26 cellular contexts compared by ENCODE assay signal in the genomic region with DNA sequence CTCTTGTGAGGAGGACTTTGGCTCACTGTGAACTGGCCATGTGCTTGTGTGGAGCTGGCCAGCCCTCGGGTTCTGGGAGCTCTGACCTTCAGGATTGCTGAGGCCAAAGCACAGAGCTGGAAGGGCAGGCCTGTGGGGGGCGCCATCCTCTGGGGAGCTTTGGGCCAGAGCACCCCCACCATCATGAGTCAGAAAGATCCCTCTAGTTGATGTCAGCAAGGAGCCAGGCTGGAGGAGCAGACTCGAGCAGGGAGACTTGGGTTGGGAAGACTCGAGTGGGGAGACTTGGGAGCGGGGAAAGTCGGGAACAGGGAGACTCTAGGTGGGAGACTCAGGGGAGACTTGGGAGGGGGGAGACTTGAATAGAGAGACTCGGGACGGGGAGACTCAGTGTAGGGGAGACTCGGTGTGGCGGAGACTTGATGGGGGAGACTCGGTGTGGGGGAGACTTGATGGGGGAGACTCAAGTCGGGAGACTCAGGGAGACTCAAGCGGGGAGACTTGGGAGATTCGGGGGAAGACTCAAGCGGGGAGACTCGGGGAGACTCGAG. TPM values are rescaled to one million over a fixed set of nuclear protein-coding genes. Genes with fewer than 3 reads are reported as not detected.
DNase-seq lines count a peak whose midpoint lies in the region; ATAC-seq, FAIRE-seq and TF ChIP-seq lines count a peak whose summit lies in the region.
"Had no signal": no experiment of that assay in that cellular context is flagged by ENCODE, and none has a peak within 500 bp of the region (broad histone marks: within the 10 kb centered on the region; RNA-seq: fewer than 3 reads in every experiment).

No MANE protein-coding gene starts in this region.

- H3K18ac ChIP-seq in H9 (ENCODE audit: insufficient read length, low read depth, low read length): no peak overlapping the region
- no peak overlapping the region for H3K18ac ChIP-seq in mesendoderm (ENCODE audit: low read length)

- no peak overlapping the region for H3K14ac ChIP-seq in H9 (ENCODE audit: insufficient read depth, low read length)

- H2BK5ac ChIP-seq in H9 (ENCODE audit: insufficient read length, low read length): no peak overlapping the region
- no peak overlapping the region for H2BK5ac ChIP-seq in mesendoderm (ENCODE audit: low read length)

- peak in 1 of 2 experiments; percentile 39; a peak in 2 of 4 replicates for TF ChIP-seq RAD21 in K562 (CRISPR knock-in tag; conservative IDR thresholded peaks at IDR 0.05 in 1 of 2, IDR thresholded peaks at IDR 0.05 in 1 of 2)

- H3K9me3 Mint-ChIP-seq in H9: no peaks in the 10 kb centered on the region
- H3K9me3 Mint-ChIP-seq in activated CD4-positive, alpha-beta memory T cell treated with anti-CD3 and anti-CD28 coated beads for 36 hours: no peaks in the 10 kb centered on the region
- H3K9me3 Mint-ChIP-seq: activated naive CD4-positive, alpha-beta T cell treated with anti-CD3 and anti-CD28 coated beads, Interleukin-2, amount 10 ng/mL, durations not matched to agents 7 days and 5 days; activated T-cell treated with anti-CD3 and anti-CD28 coated beads, Interleukin-2, amount 50 U/mL, for 24 hours; CD4-positive, alpha-beta T cell; central memory CD8-positive, alpha-beta T cell had no signal

- H4K8ac ChIP-seq in H9 (replicated peaks; ENCODE audit: insufficient read length, low read depth, low read length) (no peak overlapping the region), mesendoderm (ENCODE audit: low read depth, low read length) (no peak overlapping the region)

- ATAC-seq in K562: peak; percentile 83
- ATAC-seq: mucosa of descending colon had no signal

- H3K4me1 Mint-ChIP-seq in H9: peaks cover 0 to 12% of the 10 kb centered on the region in 2 experiments; a peak in 2 of 4 replicates
- H3K4me1 Mint-ChIP-seq in activated CD4-positive, alpha-beta memory T cell treated with anti-CD3 and anti-CD28 coated beads for 36 hours (ENCODE audit: low read depth): no peaks in the 10 kb centered on the region

- H2BK120ac ChIP-seq in H9 (ENCODE audit: low read depth, low read length, poor library complexity, severe bottlenecking) (no peak overlapping the region), mesendoderm (ENCODE audit: low read depth, low read length) (no peak overlapping the region)

- no peak overlapping the region for H2AFZ ChIP-seq in H9 (ENCODE audit: low read length)
- H2AFZ ChIP-seq in K562 (ENCODE audit: low read depth, low read length): no peak overlapping the region
- H2AFZ ChIP-seq: GM23248 had no signal

- TF ChIP-seq POLR2A in K562 (conservative IDR thresholded peaks at IDR 0.05): no peak

- no peaks in the 10 kb centered on the region for H3K9me2 ChIP-seq in DOHH2 (replicated peaks; ENCODE audit: control insufficient read depth, low read length)

- H4K20me1 ChIP-seq in DOHH2 (ENCODE audit: control insufficient read depth, insufficient read depth, low read depth, low read length): no peaks in the 10 kb centered on the region
- no peaks in the 10 kb centered on the region for H4K20me1 ChIP-seq in H9 (ENCODE audit: control insufficient read depth, insufficient read depth, insufficient read length)
- no peaks in the 10 kb centered on the region for H4K20me1 ChIP-seq in K562 (replicated peaks; ENCODE audit: control insufficient read depth, insufficient read depth, low read length)

- in situ Hi-C loops in K562 (cut with MboI): no loop called here

- H4K5ac ChIP-seq in H9 (ENCODE audit: insufficient read length, low read depth, low read length) (no peak overlapping the region), mesendoderm (ENCODE audit: low read length) (no peak overlapping the region)

- H3K27ac ChIP-seq in DOHH2 (ENCODE audit: low read depth, low read length) (no peak overlapping the region), H9 (ENCODE audit: insufficient read length, low read depth, low read length) (no peak overlapping the region), K562 (ENCODE audit: extremely low read depth, low read depth, low read length) (no peak overlapping the region), mesendoderm (ENCODE audit: low read depth, low read length) (no peak overlapping the region)
- H3K27ac ChIP-seq: GM23248, prostate gland, suprapubic skin had no signal

- H3K79me1 ChIP-seq in H9 (ENCODE audit: insufficient read depth, low read depth, low read length, poor library complexity, severe bottlenecking): no peaks in the 10 kb centered on the region
- H3K79me1 ChIP-seq in mesendoderm (ENCODE audit: low read length): no peaks in the 10 kb centered on the region

- no peak overlapping the region for H2BK20ac ChIP-seq in H9 (ENCODE audit: low read depth, low read length, poor library complexity, severe bottlenecking)

- H3F3A ChIP-seq in DOHH2 (ENCODE audit: control insufficient read depth, insufficient read depth): no peaks in the 10 kb centered on the region

- TF ChIP-seq EP300 in K562 (IDR thresholded peaks at IDR 0.05; ENCODE audit: low read length): no peak

- H2BK15ac ChIP-seq in H9 (ENCODE audit: low read depth, low read length) (no peak overlapping the region), mesendoderm (replicated peaks; ENCODE audit: low read depth) (no peak overlapping the region)

- H3K23me2 ChIP-seq in H9 (ENCODE audit: insufficient read length, low read depth, low read length, poor library complexity, severe bottlenecking): no peaks in the 10 kb centered on the region

- H3K9me1 ChIP-seq in K562 (ENCODE audit: control insufficient read depth, insufficient read depth, low read length): peaks cover 4% of the 10 kb centered on the region

- H3K4me3 ChIP-seq in DOHH2 (ENCODE audit: low read length) (no peak overlapping the region), K562 (no peak overlapping the region), mesendoderm (ENCODE audit: low read length) (no peak overlapping the region)
- H3K4me3 ChIP-seq: GM23248, mucosa of descending colon, prostate gland, suprapubic skin had no signal

- H3K4me3 Mint-ChIP-seq in H9: no peak overlapping the region
- H3K4me3 Mint-ChIP-seq in activated CD4-positive, alpha-beta memory T cell treated with anti-CD3 and anti-CD28 coated beads for 36 hours: no peak overlapping the region
- H3K4me3 Mint-ChIP-seq: activated naive CD4-positive, alpha-beta T cell treated with anti-CD3 and anti-CD28 coated beads, Interleukin-2, amount 10 ng/mL, durations not matched to agents 7 days and 5 days; activated T-cell treated with anti-CD3 and anti-CD28 coated beads, Interleukin-2, amount 50 U/mL, for 24 hours; CD4-positive, alpha-beta T cell; central memory CD8-positive, alpha-beta T cell had no signal

- POLR2A ChIA-PET in K562 (lab: Yijun Ruan, JAX): interaction anchor here (0.6 kb wide), 1 partner anchor 18 kb away, joined by 3 read pairs; no protein-coding TSS in a partner anchor
- POLR2A ChIA-PET in activated CD4-positive, alpha-beta memory T cell treated with anti-CD3 and anti-CD28 coated beads for 36 hours (lab: Charles Lee): no interaction called here

- H3K79me2 ChIP-seq in DOHH2 (ENCODE audit: control insufficient read depth, low read length) (no peaks in the 10 kb centered on the region), H9 (ENCODE audit: insufficient read depth, low read length) (no peaks in the 10 kb centered on the region), K562 (ENCODE audit: control insufficient read depth, insufficient read depth, low read length) (no peaks in the 10 kb centered on the region), mesendoderm (ENCODE audit: control insufficient read depth, insufficient read depth, low read length) (no peaks in the 10 kb centered on the region)

- FAIRE-seq in K562 (lab: Jason Lieb, UNC): no peak
- FAIRE-seq: urothelium cell line had no signal

- no peak overlapping the region for H3K9ac ChIP-seq in H9 (ENCODE audit: extremely low read depth, insufficient read length, low read length)
- no peak overlapping the region; a peak in 1 of 4 replicates for H3K9ac ChIP-seq in K562 (ENCODE audit: insufficient read depth in 1 of 2, low read depth in 2 of 2, low read length in 2 of 2)
- H3K9ac ChIP-seq in mesendoderm (ENCODE audit: low read length): no peak overlapping the region
- H3K9ac ChIP-seq: GM23248 had no signal

- no peak overlapping the region for H4K91ac ChIP-seq in H9 (ENCODE audit: insufficient read length, low read depth, low read length)

- no peak overlapping the region for H3K56ac ChIP-seq in H9 (ENCODE audit: insufficient read length, low read depth, low read length)
- no peak overlapping the region for H3K56ac ChIP-seq in mesendoderm (ENCODE audit: low read length)

- H2AK5ac ChIP-seq in H9 (ENCODE audit: insufficient read length, low read length): no peak overlapping the region
- no peak overlapping the region for H2AK5ac ChIP-seq in mesendoderm (ENCODE audit: low read length)

- peaks cover 8% of the 10 kb centered on the region for H3K4me1 ChIP-seq in DOHH2 (ENCODE audit: control insufficient read depth, low read length)
- no peaks in the 10 kb centered on the region for H3K4me1 ChIP-seq in H9 (ENCODE audit: insufficient read depth, low read length)
- peaks cover 5 to 10% of the 10 kb centered on the region in 2 experiments; a peak in 4 of 5 replicates for H3K4me1 ChIP-seq in K562 (replicated peaks in 1 of 2; ENCODE audit: control insufficient read depth in 2 of 2, insufficient read depth in 2 of 2, low read length in 2 of 2)
- H3K4me1 ChIP-seq in mesendoderm (ENCODE audit: control insufficient read depth, low read depth, low read length): no peaks in the 10 kb centered on the region
- H3K4me1 ChIP-seq: prostate gland, suprapubic skin had no signal

- H3K36me3 Mint-ChIP-seq in H9 (ENCODE audit: insufficient read depth in 1 of 3, low read depth in 3 of 3): no peaks in the 10 kb centered on the region; a peak in 2 of 7 replicates
- H3K36me3 Mint-ChIP-seq in activated CD4-positive, alpha-beta memory T cell treated with anti-CD3 and anti-CD28 coated beads for 36 hours: peaks cover 3% of the 10 kb centered on the region
- H3K36me3 Mint-ChIP-seq: activated naive CD4-positive, alpha-beta T cell treated with anti-CD3 and anti-CD28 coated beads, Interleukin-2, amount 10 ng/mL, durations not matched to agents 7 days and 5 days had no signal

- no peak overlapping the region for H3T11ph ChIP-seq in H9 (ENCODE audit: low read length)

- no TSS peak for BruUV-seq in K562 (replicated peaks; lab: Mats Ljungman, UMichigan)

- H3K4ac ChIP-seq in H9 (ENCODE audit: low read depth, low read length) (no peak overlapping the region), mesendoderm (ENCODE audit: low read depth, low read length) (no peak overlapping the region)

- no CpG with 5 or more reads among the region's 17 CpGs for WGBS in H9 (ENCODE audit: extremely low coverage, insufficient read length, low lambda C conversion rate)
- 41% methylated on average over 4 of the region's 17 CpGs for WGBS in K562 (ENCODE audit: insufficient coverage, low coverage, missing lambda C conversion rate)
- no CpG with 5 or more reads among the region's 17 CpGs for WGBS in mesendoderm (ENCODE audit: extremely low coverage, insufficient coverage, low lambda C conversion rate)

- H3K27me3 Mint-ChIP-seq in H9 (ENCODE audit: low read depth): no peaks in the 10 kb centered on the region
- H3K27me3 Mint-ChIP-seq in activated CD4-positive, alpha-beta memory T cell treated with anti-CD3 and anti-CD28 coated beads for 36 hours: no peaks in the 10 kb centered on the region
- H3K27me3 Mint-ChIP-seq: activated naive CD4-positive, alpha-beta T cell treated with anti-CD3 and anti-CD28 coated beads, Interleukin-2, amount 10 ng/mL, durations not matched to agents 7 days and 5 days; activated T-cell treated with anti-CD3 and anti-CD28 coated beads, Interleukin-2, amount 50 U/mL, for 24 hours; CD4-positive, alpha-beta T cell; central memory CD8-positive, alpha-beta T cell had no signal

- H3K4me2 ChIP-seq in DOHH2 (ENCODE audit: low read length): no peak overlapping the region
- no peak overlapping the region for H3K4me2 ChIP-seq in H9 (ENCODE audit: insufficient read depth, insufficient read length, low read length)
- no peak overlapping the region for H3K4me2 ChIP-seq in K562 (ENCODE audit: insufficient read depth, low read length)
- H3K4me2 ChIP-seq in mesendoderm (ENCODE audit: low read length): no peak overlapping the region

- CTCF ChIA-PET in K562 (lab: Yijun Ruan, JAX; ENCODE audit: low intra/inter-chr PET ratio): no interaction called here
- CTCF ChIA-PET in activated CD4-positive, alpha-beta memory T cell treated with anti-CD3 and anti-CD28 coated beads for 36 hours (lab: Charles Lee): no interaction called here

- intact Hi-C loops in K562 (cut with micrococcal nuclease): no loop called here
- intact Hi-C loops in activated CD4-positive, alpha-beta memory T cell treated with anti-CD3 and anti-CD28 coated beads for 36 hours (cut with micrococcal nuclease): no loop called here

- no peaks in the 10 kb centered on the region for H3K36me3 ChIP-seq in DOHH2 (ENCODE audit: control insufficient read depth, low read length)
- H3K36me3 ChIP-seq in K562 (ENCODE audit: control insufficient read depth, insufficient read depth, low read length): no peaks in the 10 kb centered on the region
- no peaks in the 10 kb centered on the region for H3K36me3 ChIP-seq in mesendoderm (ENCODE audit: control insufficient read depth, insufficient read depth, low read length)
- H3K36me3 ChIP-seq: prostate gland, suprapubic skin had no signal

- peak overlapping the region in 2 of 3 experiments; percentile 32 to 85; a peak in 4 of 7 replicates for H3K27ac Mint-ChIP-seq in H9
- H3K27ac Mint-ChIP-seq in activated CD4-positive, alpha-beta memory T cell treated with anti-CD3 and anti-CD28 coated beads for 36 hours: no peak overlapping the region
- H3K27ac Mint-ChIP-seq: activated naive CD4-positive, alpha-beta T cell treated with anti-CD3 and anti-CD28 coated beads, Interleukin-2, amount 10 ng/mL, durations not matched to agents 7 days and 5 days; activated T-cell treated with anti-CD3 and anti-CD28 coated beads, Interleukin-2, amount 50 U/mL, for 24 hours; CD4-positive, alpha-beta T cell had no signal

- H3K27me3 ChIP-seq in DOHH2 (ENCODE audit: control insufficient read depth, low read length): no peaks in the 10 kb centered on the region
- no peaks in the 10 kb centered on the region for H3K27me3 ChIP-seq in H9 (ENCODE audit: insufficient read depth, low read length)
- H3K27me3 ChIP-seq in K562 (ENCODE audit: control insufficient read depth in 2 of 2, insufficient read depth in 2 of 2, low read length in 2 of 2): no peaks in the 10 kb centered on the region
- H3K27me3 ChIP-seq in mesendoderm (ENCODE audit: insufficient read depth, low read length, poor library complexity): no peaks in the 10 kb centered on the region
- H3K27me3 ChIP-seq: suprapubic skin had no signal

- H3K23ac ChIP-seq in H9 (ENCODE audit: insufficient read length, low read depth, low read length): no peak overlapping the region
- no peak overlapping the region for H3K23ac ChIP-seq in mesendoderm (ENCODE audit: low read length)

- TF ChIP-seq CTCF in DOHH2 (IDR thresholded peaks at IDR 0.05; ENCODE audit: low read depth, low read length, poor library complexity, severe bottlenecking): peak; percentile 34
- TF ChIP-seq CTCF in H9 (conservative IDR thresholded peaks at IDR 0.05): peak; percentile 53; the same call in 2 of the 3 replicates
- peak; percentile 34 to 52 (median 43); a peak in 5 of 6 replicates for TF ChIP-seq CTCF in K562 (IDR thresholded peaks at IDR 0.05 in 2 of 3, conservative IDR thresholded peaks at IDR 0.05 in 1 of 3; ENCODE audit: insufficient read depth in 2 of 3, low read depth in 1 of 3, low read length in 3 of 3)

- H3K9me3 ChIP-seq in DOHH2 (ENCODE audit: control insufficient read depth, insufficient read depth, low read length) (no peaks in the 10 kb centered on the region), H9 (ENCODE audit: control insufficient read depth, low read depth, low read length) (no peaks in the 10 kb centered on the region), K562 (replicated peaks; ENCODE audit: control insufficient read depth, insufficient read depth, low read depth, low read length) (no peaks in the 10 kb centered on the region)
- H3K9me3 ChIP-seq: mucosa of descending colon, prostate gland, suprapubic skin had no signal

- DNase-seq in H9 (peak; percentile 49), K562 (ENCODE audit: extremely low read depth in 1 of 4, low spot score in 3 of 4) (peak; percentile 42 to 58 (median 50)), mesendoderm (peak; percentile 37), OCI-M2 (lab: John Stamatoyannopoulos, UW; ENCODE audit: unreplicated experiment) (no peak), CD1c-positive myeloid dendritic cell (ENCODE audit: extremely low spot score) (no peak), DMS 273 treated with DMSO at 0.1 percent for 48 hours (lab: John Stamatoyannopoulos, UW) (no peak)
- no peak for DNase-seq in activated CD4-positive, alpha-beta memory T cell treated with anti-CD3 and anti-CD28 coated beads for 36 hours
- DNase-seq: activated CD8-positive, alpha-beta memory T cell treated with anti-CD3 and anti-CD28 coated beads for 24 hours; activated naive CD4-positive, alpha-beta T cell treated with anti-CD3 and anti-CD28 coated beads, Interleukin-2, amount 10 ng/mL, durations not matched to agents 7 days and 5 days; activated T-cell treated with anti-CD3 and anti-CD28 coated beads, Interleukin-2, amount 50 U/mL, for 24 hours; CD4-positive, alpha-beta T cell; erythroblast; foreskin melanocyte; GDM1; GM23248; hippocampal formation; islet precursor cell; mucosa of descending colon; NCI-H1694 treated with DMSO at 0.1 percent for 48 hours; NCI-H526; T1000 had no signal

- H2BK12ac ChIP-seq in H9 (ENCODE audit: insufficient read length, low read depth, low read length): no peak overlapping the region

RNA-seq across cellular contexts. Expression of a gene that starts 37.7 kb away (rescaled TPM):
- total RNA-seq in H9 (2021) (39.6 and 42.1 TPM in 2 replicates), K562 (2014; rRNA removed) (25.7 and 29.7 TPM in 2 replicates), K562 (2014; rRNA removed; fragmentation: Illumina TruSeq; extraction: Trizol) (11.4 and 14.0 TPM in 2 replicates), K562 (2015; rRNA removed; fragmentation: Illumina TruSeq; extraction: Trizol) (14.4 and 15.6 TPM in 2 replicates), K562 (2021) (49.3 and 59.9 TPM in 2 replicates)
- 126 and 340 TPM in 2 replicates for total RNA-seq in K562 (2011; cell fraction: chromatin; rRNA removed; ENCODE audit: low replicate concordance)
- total RNA-seq in K562 (2011; cell fraction: nucleolus; rRNA removed): 201 and 257 TPM in 2 replicates
- total RNA-seq in K562 (2011; cell fraction: nucleoplasm; rRNA removed): 135 and 137 TPM in 2 replicates
- polyA plus RNA-seq in K562 (2011; rRNA removed) (39.2 and 54.7 TPM in 2 replicates), K562 (2014; fragmentation: Illumina TruSeq; extraction: Trizol) (16.8 and 30.4 TPM in 2 replicates), K562 (2014; fragmentation: Nextera tagmentation; extraction: Ambion mirVana) (under 1 TPM; 0.23 to 0.35 TPM), K562 (2014; rRNA removed) (32.3 and 37.7 TPM in 2 replicates)
- polyA plus RNA-seq in K562 (2011; cell fraction: cytosol; rRNA removed): 30.3 and 79.8 TPM in 2 replicates
- polyA plus RNA-seq in K562 (2011; cell fraction: nucleus; rRNA removed): 230 and 364 TPM in 2 replicates
- 30.0 and 54.1 TPM in 2 replicates for polyA plus RNA-seq in K562 (2012)
- 37.0 and 87.9 TPM in 2 replicates for polyA minus RNA-seq in K562 (2011; rRNA and poly(A)+ RNA removed)
- 46.9 and 52.1 TPM in 2 replicates for polyA minus RNA-seq in K562 (2011; cell fraction: cytosol; rRNA and poly(A)+ RNA removed)
- 79.0 and 94.2 TPM in 2 replicates for polyA minus RNA-seq in K562 (2011; cell fraction: nucleus; rRNA and poly(A)+ RNA removed)
- 23.2 TPM for polyA plus RNA-seq in mesendoderm (2013, experiment 1 of 2)
- polyA plus RNA-seq in mesendoderm (2013, experiment 2 of 2): 22.8 TPM
- total RNA-seq in activated CD4-positive, alpha-beta memory T cell treated with anti-CD3 and anti-CD28 coated beads for 36 hours: 1 to 10 TPM; 8.8 to 9.3 TPM

Comparison
In these comparisons a context has a peak if more than half of its experiments do, and no peak if none do; other contexts are left out.
1. DNase-seq: peak in H9 (single experiment), K562 (4 of 4) and mesendoderm (single experiment); none in OCI-M2 (single experiment), activated CD4-positive, alpha-beta memory T cell treated with anti-CD3 and anti-CD28 coated beads for 36 hours (single experiment), CD1c-positive myeloid dendritic cell (single experiment) and DMS 273 treated with DMSO at 0.1 percent for 48 hours (single experiment).
2. Peak in every context shown above with its lines, with median percentiles within 50 percentile points of each other: CTCF ChIP-seq.